ENCODE assay signal across 17 cellular contexts in genomic region chr13:51879133-51879532, GRCh38. TPM values are rescaled to one million over a fixed set of nuclear protein-coding genes. Genes with fewer than 3 reads are reported as not detected.
DNase-seq lines count a peak whose midpoint lies in the region; ATAC-seq and TF ChIP-seq lines count a peak whose summit lies in the region.
"Had no signal": no experiment of that assay in that cellular context is flagged by ENCODE, and none has a peak within 500 bp of the region (broad histone marks: within the 10 kb centered on the region; RNA-seq: fewer than 3 reads in every experiment).

No MANE protein-coding gene starts in this region.

- H3K9me3 ChIP-seq in BLaER1 (peaks cover 28% of the 10 kb centered on the region), mesenchymal stem cell (ENCODE audit: control insufficient read depth, low read length) (peaks cover 8% of the 10 kb centered on the region)
- H3K9me3 ChIP-seq: A549 had no signal

- H2AFZ ChIP-seq in mesenchymal stem cell (ENCODE audit: low read depth, low read length) = no peak overlapping the region

- no peak overlapping the region for H3K27ac Mint-ChIP-seq in activated CD8-positive, alpha-beta T cell treated with anti-CD3 and anti-CD28 coated beads, Interleukin-2, amount 10 ng/mL, durations not matched to agents 7 days and 5 days
- no peak overlapping the region for H3K27ac Mint-ChIP-seq in natural killer cell treated with Interleukin-12 subunit alpha and Interleukin-12 subunit beta and Interleukin-15 and Interleukin-18, amount 100 ng/mL, for 72 hours
- no peak overlapping the region for H3K27ac Mint-ChIP-seq in glutamatergic neuron (ENCODE audit: unreplicated experiment)

- no peak overlapping the region for H3K14ac ChIP-seq in mesenchymal stem cell (ENCODE audit: low read length in 2 of 2)

- H4K8ac ChIP-seq in mesendoderm (ENCODE audit: low read depth, low read length) (no peak overlapping the region), mesenchymal stem cell (ENCODE audit: low read length) (no peak overlapping the region)

- no peaks in the 10 kb centered on the region for H3K79me2 ChIP-seq in mesendoderm (ENCODE audit: control insufficient read depth, insufficient read depth, low read length)

- ATAC-seq in GM18870 (IDR thresholded peaks at IDR 0.05; ENCODE audit: unreplicated experiment) = peak; percentile 53
- ATAC-seq in activated CD8-positive, alpha-beta T cell treated with anti-CD3 and anti-CD28 coated beads, Interleukin-2, amount 10 ng/mL, durations not matched to agents 7 days and 5 days = no peak
- ATAC-seq in natural killer cell treated with Interleukin-12 subunit alpha and Interleukin-12 subunit beta and Interleukin-15 and Interleukin-18, amount 100 ng/mL, for 72 hours = no peak
- ATAC-seq: A549, Panc1 had no signal

- peak overlapping the region; percentile 8; the same call in 1 of the 2 replicates for H3K9ac ChIP-seq in BLaER1
- H3K9ac ChIP-seq in mesendoderm (ENCODE audit: low read length) = no peak overlapping the region
- no peak overlapping the region for H3K9ac ChIP-seq in mesenchymal stem cell (ENCODE audit: low read length)
- H3K9ac ChIP-seq: KMS-11 had no signal

- H3K4me1 ChIP-seq in BLaER1 (peaks cover 37% of the 10 kb centered on the region), mesendoderm (ENCODE audit: control insufficient read depth, low read depth, low read length) (no peaks in the 10 kb centered on the region), mesenchymal stem cell (ENCODE audit: control insufficient read depth, insufficient read depth, low read depth, low read length) (no peaks in the 10 kb centered on the region)
- H3K4me1 ChIP-seq: A549 had no signal

- no peaks in the 10 kb centered on the region for H3K36me3 Mint-ChIP-seq in activated CD8-positive, alpha-beta T cell treated with anti-CD3 and anti-CD28 coated beads, Interleukin-2, amount 10 ng/mL, durations not matched to agents 7 days and 5 days (ENCODE audit: low read depth)
- H3K36me3 Mint-ChIP-seq in natural killer cell treated with Interleukin-12 subunit alpha and Interleukin-12 subunit beta and Interleukin-15 and Interleukin-18, amount 100 ng/mL, for 72 hours = peaks cover 4% of the 10 kb centered on the region
- H3K36me3 Mint-ChIP-seq in glutamatergic neuron (ENCODE audit: unreplicated experiment) = peaks cover 9% of the 10 kb centered on the region

- H3K79me1 ChIP-seq in mesendoderm (ENCODE audit: low read length) = no peaks in the 10 kb centered on the region
- no peaks in the 10 kb centered on the region for H3K79me1 ChIP-seq in mesenchymal stem cell (replicated peaks; ENCODE audit: low read length, poor library complexity, severe bottlenecking)

- H3K18ac ChIP-seq in mesendoderm (ENCODE audit: low read length) (no peak overlapping the region), mesenchymal stem cell (ENCODE audit: low read depth in 1 of 2, low read length in 2 of 2) (no peak overlapping the region)

- no peaks in the 10 kb centered on the region for H4K20me1 ChIP-seq in BLaER1

- H3K27me3 Mint-ChIP-seq in activated CD8-positive, alpha-beta T cell treated with anti-CD3 and anti-CD28 coated beads, Interleukin-2, amount 10 ng/mL, durations not matched to agents 7 days and 5 days (ENCODE audit: low read depth) = peaks cover 2% of the 10 kb centered on the region
- peaks cover 7 to 8% of the 10 kb centered on the region in 2 donors for H3K27me3 Mint-ChIP-seq in natural killer cell treated with Interleukin-12 subunit alpha and Interleukin-12 subunit beta and Interleukin-15 and Interleukin-18, amount 100 ng/mL, for 72 hours
- H3K27me3 Mint-ChIP-seq in glutamatergic neuron (ENCODE audit: unreplicated experiment) = peaks cover 6% of the 10 kb centered on the region

- H3K27ac ChIP-seq in BLaER1 = no peak overlapping the region
- H3K27ac ChIP-seq in mesendoderm (ENCODE audit: low read depth, low read length) = no peak overlapping the region
- H3K27ac ChIP-seq in mesenchymal stem cell (ENCODE audit: low read length, poor library complexity, severe bottlenecking) = no peak overlapping the region
- H3K27ac ChIP-seq: A549, KMS-11 had no signal

- no peak overlapping the region for H3K4me3 Mint-ChIP-seq in activated CD8-positive, alpha-beta T cell treated with anti-CD3 and anti-CD28 coated beads, Interleukin-2, amount 10 ng/mL, durations not matched to agents 7 days and 5 days
- H3K4me3 Mint-ChIP-seq in natural killer cell treated with Interleukin-12 subunit alpha and Interleukin-12 subunit beta and Interleukin-15 and Interleukin-18, amount 100 ng/mL, for 72 hours = no peak overlapping the region
- H3K4me3 Mint-ChIP-seq in glutamatergic neuron (ENCODE audit: unreplicated experiment) = no peak overlapping the region

- no peak overlapping the region for H4K91ac ChIP-seq in mesenchymal stem cell (ENCODE audit: low read length)

- H2BK5ac ChIP-seq in mesendoderm (ENCODE audit: low read length) (no peak overlapping the region), mesenchymal stem cell (ENCODE audit: low read depth, low read length, poor library complexity, severe bottlenecking) (no peak overlapping the region)

- POLR2A ChIA-PET in activated CD8-positive, alpha-beta T cell treated with anti-CD3 and anti-CD28 coated beads, Interleukin-2, amount 10 ng/mL, durations not matched to agents 7 days and 5 days (lab: Charles Lee) = no interaction called here

- DNase-seq in activated CD8-positive, alpha-beta T cell treated with anti-CD3 and anti-CD28 coated beads, Interleukin-2, amount 10 ng/mL, durations not matched to agents 7 days and 5 days = peak; percentile 4
- DNase-seq in mesendoderm = peak; percentile 3
- DNase-seq in natural killer cell treated with Interleukin-12 subunit alpha and Interleukin-12 subunit beta and Interleukin-15 and Interleukin-18, amount 100 ng/mL, for 72 hours (ENCODE audit: low spot score) = no peak
- DNase-seq in mesenchymal stem cell = no peak
- no peak for DNase-seq in glutamatergic neuron
- DNase-seq: DMS79, MM.1S, NCI-H1417 treated with DMSO at 0.1 percent for 48 hours, NCI-H2029, NCI-H2171 treated with DMSO at 0.1 percent for 48 hours, SHP77 treated with DMSO at 0.1 percent for 48 hours had no signal

- TF ChIP-seq CTCF in glutamatergic neuron (IDR thresholded peaks at IDR 0.05; ENCODE audit: partially characterized antibody, unreplicated experiment) = no peak

- H2BK15ac ChIP-seq in mesendoderm (replicated peaks; ENCODE audit: low read depth) (no peak overlapping the region), mesenchymal stem cell (ENCODE audit: low read depth, poor library complexity, severe bottlenecking) (no peak overlapping the region)

- no peak overlapping the region for H3K4ac ChIP-seq in mesendoderm (ENCODE audit: low read depth, low read length)
- H3K4ac ChIP-seq in mesenchymal stem cell (ENCODE audit: low read depth in 1 of 2, low read length in 2 of 2) = no peak overlapping the region

- H3K56ac ChIP-seq in mesendoderm (ENCODE audit: low read length) = no peak overlapping the region

- no peak overlapping the region for H2AK5ac ChIP-seq in mesendoderm (ENCODE audit: low read length)
- H2AK5ac ChIP-seq in mesenchymal stem cell (ENCODE audit: low read length, severe bottlenecking) = no peak overlapping the region

- no peak overlapping the region for H2BK12ac ChIP-seq in mesenchymal stem cell (ENCODE audit: low read length in 2 of 2)

- no CpG with 5 or more reads among the region's 4 CpGs for WGBS in mesendoderm (ENCODE audit: extremely low coverage, insufficient coverage, low lambda C conversion rate)
- 59% methylated on average over 4 of the region's 4 CpGs for WGBS in mesenchymal stem cell

- no peak overlapping the region for H4K5ac ChIP-seq in mesendoderm (ENCODE audit: low read length)

- no peak overlapping the region for H3K4me3 ChIP-seq in BLaER1
- no peak overlapping the region for H3K4me3 ChIP-seq in mesendoderm (ENCODE audit: low read length)
- no peak overlapping the region for H3K4me3 ChIP-seq in mesenchymal stem cell (ENCODE audit: insufficient read depth in 1 of 2, low read depth in 1 of 2, low read length in 2 of 2)
- H3K4me3 ChIP-seq: A549 had no signal

- peak overlapping the region; percentile 23; the same call in 1 of the 2 replicates for H3K4me2 ChIP-seq in BLaER1
- no peak overlapping the region for H3K4me2 ChIP-seq in mesendoderm (ENCODE audit: low read length)
- H3K4me2 ChIP-seq in mesenchymal stem cell (ENCODE audit: low read length, poor library complexity, severe bottlenecking) = no peak overlapping the region
- H3K4me2 ChIP-seq: A549, KMS-11 had no signal

- H3K27me3 ChIP-seq in BLaER1 = no peaks in the 10 kb centered on the region
- H3K27me3 ChIP-seq in mesendoderm (ENCODE audit: insufficient read depth, low read length, poor library complexity) = no peaks in the 10 kb centered on the region
- H3K27me3 ChIP-seq in mesenchymal stem cell (ENCODE audit: control insufficient read depth in 1 of 2, insufficient read depth in 1 of 2, low read length in 2 of 2) = peaks cover 23 to 27% of the 10 kb centered on the region in 2 experiments

- H3K23ac ChIP-seq in mesendoderm (ENCODE audit: low read length) (no peak overlapping the region), mesenchymal stem cell (ENCODE audit: low read length in 2 of 2) (no peak overlapping the region)

- H3K36me3 ChIP-seq in BLaER1 (no peaks in the 10 kb centered on the region), mesendoderm (ENCODE audit: control insufficient read depth, insufficient read depth, low read length) (no peaks in the 10 kb centered on the region), mesenchymal stem cell (ENCODE audit: control insufficient read depth in 1 of 2, insufficient read depth in 2 of 2, low read depth in 1 of 2, low read length in 2 of 2) (no peaks in the 10 kb centered on the region)

- H2BK120ac ChIP-seq in mesendoderm (ENCODE audit: low read depth, low read length) (no peak overlapping the region), mesenchymal stem cell (ENCODE audit: low read depth, low read length) (no peak overlapping the region)

- CTCF ChIA-PET in activated CD8-positive, alpha-beta T cell treated with anti-CD3 and anti-CD28 coated beads, Interleukin-2, amount 10 ng/mL, durations not matched to agents 7 days and 5 days (lab: Charles Lee) = no interaction called here

- H3K9me3 Mint-ChIP-seq in activated CD8-positive, alpha-beta T cell treated with anti-CD3 and anti-CD28 coated beads, Interleukin-2, amount 10 ng/mL, durations not matched to agents 7 days and 5 days (ENCODE audit: insufficient read depth) = no peaks in the 10 kb centered on the region
- H3K9me3 Mint-ChIP-seq in natural killer cell treated with Interleukin-12 subunit alpha and Interleukin-12 subunit beta and Interleukin-15 and Interleukin-18, amount 100 ng/mL, for 72 hours = no peaks in the 10 kb centered on the region
- H3K9me3 Mint-ChIP-seq in glutamatergic neuron (ENCODE audit: unreplicated experiment) = peaks cover 5% of the 10 kb centered on the region

- H3K4me1 Mint-ChIP-seq in activated CD8-positive, alpha-beta T cell treated with anti-CD3 and anti-CD28 coated beads, Interleukin-2, amount 10 ng/mL, durations not matched to agents 7 days and 5 days (ENCODE audit: low read depth) = no peaks in the 10 kb centered on the region
- no peaks in the 10 kb centered on the region for H3K4me1 Mint-ChIP-seq in natural killer cell treated with Interleukin-12 subunit alpha and Interleukin-12 subunit beta and Interleukin-15 and Interleukin-18, amount 100 ng/mL, for 72 hours (ENCODE audit: low read depth in 2 of 2)
- H3K4me1 Mint-ChIP-seq in glutamatergic neuron (ENCODE audit: low read depth, unreplicated experiment) = no peaks in the 10 kb centered on the region

RNA-seq across cellular contexts. Expression of gene CCDC70, which starts 17.4 kb away (rescaled TPM):
- not detected for total RNA-seq in activated CD8-positive, alpha-beta T cell treated with anti-CD3 and anti-CD28 coated beads, Interleukin-2, amount 10 ng/mL, durations not matched to agents 7 days and 5 days
- not detected for polyA plus RNA-seq in mesendoderm (2013, experiment 1 of 2)
- not detected for polyA plus RNA-seq in mesendoderm (2013, experiment 2 of 2)
- not detected for total RNA-seq in natural killer cell treated with Interleukin-12 subunit alpha and Interleukin-12 subunit beta and Interleukin-15 and Interleukin-18, amount 100 ng/mL, for 72 hours
- polyA plus RNA-seq in mesenchymal stem cell (2013, experiment 1 of 2) = not detected
- polyA plus RNA-seq in mesenchymal stem cell (2013, experiment 2 of 2) = not detected
- total RNA-seq in glutamatergic neuron (ENCODE audit: unreplicated experiment) = not detected
- total RNA-seq: NCI-H460 had no signal
- polyA plus RNA-seq: A549 had no signal

RNA-seq across cellular contexts. Expression of gene TMEM272, which starts 34.2 kb away (rescaled TPM):
- under 1 TPM; 0.23 to 0.29 TPM for total RNA-seq in activated CD8-positive, alpha-beta T cell treated with anti-CD3 and anti-CD28 coated beads, Interleukin-2, amount 10 ng/mL, durations not matched to agents 7 days and 5 days
- polyA plus RNA-seq in mesendoderm (2013, experiment 1 of 2) = 0.04 TPM
- 0.04 TPM for polyA plus RNA-seq in mesendoderm (2013, experiment 2 of 2)
- total RNA-seq in natural killer cell treated with Interleukin-12 subunit alpha and Interleukin-12 subunit beta and Interleukin-15 and Interleukin-18, amount 100 ng/mL, for 72 hours = not detected
- polyA plus RNA-seq in mesenchymal stem cell (2013, experiment 1 of 2) = not detected
- polyA plus RNA-seq in mesenchymal stem cell (2013, experiment 2 of 2) = not detected
- total RNA-seq in glutamatergic neuron (ENCODE audit: unreplicated experiment) = 0.59 TPM
- total RNA-seq: NCI-H460 had no signal
- polyA plus RNA-seq: A549 had no signal

Comparison
In these comparisons a context has a peak if more than half of its experiments do, and no peak if none do; other contexts are left out.
1. DNase-seq: peak in activated CD8-positive, alpha-beta T cell treated with anti-CD3 and anti-CD28 coated beads, Interleukin-2, amount 10 ng/mL, durations not matched to agents 7 days and 5 days (single experiment) and mesendoderm (single experiment); none in natural killer cell treated with Interleukin-12 subunit alpha and Interleukin-12 subunit beta and Interleukin-15 and Interleukin-18, amount 100 ng/mL, for 72 hours (single experiment), mesenchymal stem cell (single experiment) and glutamatergic neuron (single experiment).